In the genomic region with DNA sequence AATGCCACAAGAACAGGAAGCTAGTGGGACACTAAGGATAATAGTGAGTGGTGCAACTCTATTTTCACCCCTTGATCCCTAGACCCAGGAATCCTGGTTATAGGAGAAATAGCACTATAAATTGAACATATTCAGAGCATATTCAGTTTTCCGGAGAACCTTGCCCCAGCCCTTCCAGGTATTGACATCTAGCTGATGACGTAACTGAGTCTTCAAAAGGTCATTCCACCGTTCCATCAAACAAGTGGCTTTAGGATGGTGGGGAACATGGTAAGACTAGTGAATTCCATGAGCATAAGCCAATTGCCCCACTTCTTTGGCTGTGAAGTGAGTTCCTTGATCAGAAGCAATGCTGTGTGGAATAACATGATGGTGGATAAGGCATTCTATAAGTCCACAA, we compare ENCODE assay signal across 38 cellular contexts. TPM values are rescaled to one million over a fixed set of nuclear protein-coding genes. Genes with fewer than 3 reads are reported as not detected.
"Had no signal": no experiment of that assay in that cellular context is flagged by ENCODE, and none has a peak within 500 bp of the region (broad histone marks: within the 10 kb centered on the region; RNA-seq: fewer than 3 reads in every experiment).

No MANE protein-coding gene starts in this region.

- H3K36me3 ChIP-seq: MG63 had no signal

- DNase-seq: Karpas-422, Kasumi-1, MG63, MM.1S, MV-4-11, NCI-H1048, NCI-H1092, NCI-H1092 treated with DMSO at 0.1 percent for 48 hours, NCI-H1105, NCI-H1105 treated with DMSO at 0.1 percent for 48 hours, NCI-H1417, NCI-H1417 treated with DMSO at 0.1 percent for 48 hours, NCI-H1436, NCI-H1436 treated with DMSO at 0.1 percent for 48 hours, NCI-H146, NCI-H1694, NCI-H1694 treated with DMSO at 0.1 percent for 48 hours, NCI-H187, NCI-H187 treated with DMSO at 0.1 percent for 48 hours, NCI-H1930, NCI-H2029, NCI-H2029 treated with DMSO at 0.1 percent for 48 hours, NCI-H2081, NCI-H2081 treated with DMSO at 0.1 percent for 48 hours, NCI-H2107, NCI-H2171, NCI-H2171 treated with DMSO at 0.1 percent for 48 hours, NCI-H2227 treated with DMSO at 0.1 percent for 48 hours, NCI-H226, NCI-H345, NCI-H446, NCI-H446 treated with DMSO at 0.1 percent for 48 hours, NCI-H510A, NCI-H510A treated with DMSO at 0.1 percent for 48 hours had no signal

- H3K4me3 ChIP-seq: MG63 had no signal

- H3K9me3 ChIP-seq: MG63 had no signal

RNA-seq across cellular contexts. Expression of a gene that starts 2.9 kb away (rescaled TPM):
- total RNA-seq: LHCN-M2, M059J, MCF 10A, NCI-H460 had no signal
